In the genomic region with DNA sequence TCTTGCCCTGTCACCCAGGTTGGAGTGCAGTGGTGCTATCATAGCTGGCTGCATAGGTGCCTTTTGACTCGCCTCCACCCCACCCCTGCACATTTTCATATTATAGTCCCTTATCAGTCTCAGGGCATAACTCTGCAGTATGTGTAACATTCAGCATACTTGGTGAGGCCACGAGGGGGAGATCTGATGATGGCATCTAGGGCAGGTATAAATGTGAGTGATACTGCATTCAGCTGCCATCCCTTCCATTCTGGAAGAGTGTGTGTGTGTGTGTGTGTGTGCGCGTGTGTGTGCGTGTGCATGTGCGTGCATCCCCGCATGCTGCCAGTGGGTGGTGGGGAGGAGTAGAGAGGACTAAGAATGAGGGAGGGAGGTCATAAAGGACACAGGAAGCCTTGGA, we compare ENCODE assay signal across 8 cellular contexts.
DNase-seq lines count a peak whose midpoint lies in the region; ATAC-seq, FAIRE-seq and TF ChIP-seq lines count a peak whose summit lies in the region.

No MANE protein-coding gene starts in this region.

- ATAC-seq in naive B cell (ENCODE audit: low read depth in 2 of 2) = peak; percentile 59 to 73

- CTCF ChIA-PET in activated naive CD4-positive, alpha-beta T cell treated with anti-CD3 and anti-CD28 coated beads for 36 hours (lab: Charles Lee) = interaction anchor here (0.9 to 1.6 kb wide), 4 partner anchors 61 to 117 kb away, joined by 4 to 6 read pairs (median 4); no protein-coding TSS in a partner anchor

- no peak for DNase-seq in GM12891 (ENCODE audit: insufficient read length, low spot score)
- peak; percentile 21 for DNase-seq in NCI-H1694 (lab: John Stamatoyannopoulos, UW)
- peak; percentile 79 for DNase-seq in activated naive CD4-positive, alpha-beta T cell treated with anti-CD3 and anti-CD28 coated beads for 36 hours
- DNase-seq in naive B cell = peak; percentile 39
- DNase-seq in middle frontal gyrus (ENCODE audit: extremely low spot score, low spot score) = no peak
- DNase-seq in SKM-1 (lab: John Stamatoyannopoulos, UW; ENCODE audit: unreplicated experiment) = no peak
- no peak for DNase-seq in NCI-H187 treated with DMSO at 0.1 percent for 48 hours (lab: John Stamatoyannopoulos, UW)
- no peak for DNase-seq in mesenteric fat pad (ENCODE audit: low spot score)

- peaks cover 88% of the 10 kb centered on the region for H3K4me1 Mint-ChIP-seq in activated naive CD4-positive, alpha-beta T cell treated with anti-CD3 and anti-CD28 coated beads for 36 hours (ENCODE audit: low read depth)
- H3K4me1 Mint-ChIP-seq in naive B cell = peaks cover 68 to 98% (median 86%) of the 10 kb centered on the region in 3 donors

- H3K27ac Mint-ChIP-seq in activated naive CD4-positive, alpha-beta T cell treated with anti-CD3 and anti-CD28 coated beads for 36 hours = peak overlapping the region; percentile 85
- peak overlapping the region in 5 of 6 donors; percentile 50 to 88 (median 73) for H3K27ac Mint-ChIP-seq in naive B cell

- H3K9me3 Mint-ChIP-seq in activated naive CD4-positive, alpha-beta T cell treated with anti-CD3 and anti-CD28 coated beads for 36 hours = no peaks in the 10 kb centered on the region
- H3K9me3 Mint-ChIP-seq in naive B cell = no peaks in the 10 kb centered on the region

- H3K36me3 Mint-ChIP-seq in activated naive CD4-positive, alpha-beta T cell treated with anti-CD3 and anti-CD28 coated beads for 36 hours (ENCODE audit: low read depth) = peaks cover 15% of the 10 kb centered on the region
- H3K36me3 Mint-ChIP-seq in naive B cell = no peaks in the 10 kb centered on the region

- no peaks in the 10 kb centered on the region for H3K27me3 Mint-ChIP-seq in activated naive CD4-positive, alpha-beta T cell treated with anti-CD3 and anti-CD28 coated beads for 36 hours (ENCODE audit: low read depth)
- H3K27me3 Mint-ChIP-seq in naive B cell = no peaks in the 10 kb centered on the region

- H3K4me3 Mint-ChIP-seq in activated naive CD4-positive, alpha-beta T cell treated with anti-CD3 and anti-CD28 coated beads for 36 hours = no peak overlapping the region
- peak overlapping the region; percentile 16 to 78 (median 50) for H3K4me3 Mint-ChIP-seq in naive B cell

- intact Hi-C loops in activated naive CD4-positive, alpha-beta T cell treated with anti-CD3 and anti-CD28 coated beads for 36 hours (cut with micrococcal nuclease) = loop anchor here (1.0 to 10.0 kb wide), 9 partner anchors 26 to 808 kb away; no protein-coding TSS in a partner anchor

- no peak for TF ChIP-seq POLR2A in GM12891 (IDR thresholded peaks at IDR 0.05; ENCODE audit: low read depth, low read length)

- peak; percentile 69 for FAIRE-seq in GM12891 (lab: Jason Lieb, UNC)

TF ChIP-seq in GM12891, 5 proteins besides CTCF, POLR2A, EP300 and RAD21:
- no peak for TF ChIP-seq POLR2AphosphoS5 (IDR thresholded peaks at IDR 0.05; ENCODE audit: low read depth, low read length)
- TF ChIP-seq SPI1 (IDR thresholded peaks at IDR 0.05; ENCODE audit: low read depth, low read length) = no peak
- TF ChIP-seq PAX5 (IDR thresholded peaks at IDR 0.05; ENCODE audit: insufficient read depth, low read length, severe bottlenecking) = no peak
- no peak for TF ChIP-seq TAF1 (IDR thresholded peaks at IDR 0.05; ENCODE audit: low read depth, low read length)
- no peak for TF ChIP-seq POU2F2 (IDR thresholded peaks at IDR 0.05; ENCODE audit: low read depth, low read length)

Comparison
In these comparisons a context has a peak if more than half of its experiments do, and no peak if none do; other contexts are left out.
1. DNase-seq: peak in NCI-H1694 (single experiment), activated naive CD4-positive, alpha-beta T cell treated with anti-CD3 and anti-CD28 coated beads for 36 hours (single experiment) and naive B cell (single experiment); none in GM12891 (single experiment), middle frontal gyrus (single experiment), SKM-1 (single experiment), NCI-H187 treated with DMSO at 0.1 percent for 48 hours (single experiment) and mesenteric fat pad (single experiment).